Comparison of ENCODE assay signal across 27 cellular contexts in the genomic region with DNA sequence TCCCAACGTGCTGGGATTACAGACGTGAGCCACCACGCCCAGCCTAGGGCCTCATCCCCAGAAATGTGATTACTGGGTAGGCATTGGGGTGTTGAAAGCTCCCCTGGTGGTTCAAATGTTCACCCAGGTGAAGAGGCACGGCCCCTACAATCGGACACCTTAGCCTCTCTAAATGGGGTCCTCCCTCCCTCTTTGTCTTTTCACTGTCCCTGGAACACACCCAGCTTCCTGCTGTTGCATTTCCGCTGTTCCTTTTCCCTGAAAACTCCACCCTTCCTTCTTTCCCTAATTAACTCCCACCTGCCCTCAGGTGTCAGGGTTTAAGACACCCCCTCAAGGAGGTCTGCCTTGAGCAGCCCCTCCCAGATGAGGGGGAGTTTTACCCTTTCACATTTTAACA. TPM values are rescaled to one million over a fixed set of nuclear protein-coding genes. Genes with fewer than 3 reads are reported as not detected.
A peak's percentile ranks its signal among the peaks of the same experiment; 100 is the strongest.
DNase-seq lines count a peak whose midpoint lies in the region; ATAC-seq, FAIRE-seq and TF ChIP-seq lines count a peak whose summit lies in the region.
"Had no signal": no experiment of that assay in that cellular context is flagged by ENCODE, and none has a peak within 500 bp of the region (broad histone marks: within the 10 kb centered on the region; RNA-seq: fewer than 3 reads in every experiment).

No MANE protein-coding gene starts in this region.

- peak; percentile 73 for DNase-seq in ELF-1 (ENCODE audit: low read depth, low spot score)
- peak; percentile 67 for DNase-seq in H9
- peak; percentile 41 for DNase-seq in NCI-H345 treated with DMSO at 0.1 percent for 48 hours (lab: John Stamatoyannopoulos, UW; ENCODE audit: unreplicated experiment)
- DNase-seq in H1 (ENCODE audit: low read depth in 1 of 2, low spot score in 2 of 2) = peak in 1 of 2 experiments; percentile 31
- DNase-seq in DMS53 (lab: John Stamatoyannopoulos, UW) = no peak
- no peak for DNase-seq in osteocyte (ENCODE audit: extremely low spot score, unreplicated experiment)
- no peak for DNase-seq in NCI-H226
- DNase-seq: CD4-positive, alpha-beta T cell; GF-D8; HFFc6; NCI-H1092 treated with DMSO at 0.1 percent for 48 hours; NCI-H1436; NCI-H1930; NCI-H2107; NCI-H510A treated with DMSO at 0.1 percent for 48 hours; SHP77; T-helper 1 cell had no signal

- no peak; the same call in 2 of the 3 replicates for TF ChIP-seq CTCF in H9 (conservative IDR thresholded peaks at IDR 0.05)
- no peak for TF ChIP-seq CTCF in H1 (IDR thresholded peaks at IDR 0.05; ENCODE audit: control extremely low read depth in 1 of 3, insufficient read depth in 1 of 3, low read depth in 1 of 3, low read length in 3 of 3)
- no peak for TF ChIP-seq CTCF in osteocyte (IDR thresholded peaks at IDR 0.05)

- H2BK120ac ChIP-seq in H9 (ENCODE audit: low read depth, low read length, poor library complexity, severe bottlenecking) (no peak overlapping the region), H1 (replicated peaks; ENCODE audit: low read depth, low read length) (no peak overlapping the region)

- no peak overlapping the region for H3K56ac ChIP-seq in H9 (ENCODE audit: insufficient read length, low read depth, low read length)
- no peak overlapping the region for H3K56ac ChIP-seq in H1 (replicated peaks; ENCODE audit: insufficient read length, low read depth, low read length)

- H2AK5ac ChIP-seq in H9 (ENCODE audit: insufficient read length, low read length) (no peak overlapping the region), H1 (ENCODE audit: low read depth, low read length) (no peak overlapping the region)

- H4K8ac ChIP-seq in H9 (replicated peaks; ENCODE audit: insufficient read length, low read depth, low read length) = no peak overlapping the region
- H4K8ac ChIP-seq in H1 (ENCODE audit: extremely low read depth, insufficient read depth, low read length) = no peak overlapping the region

- no peak for ATAC-seq in HG03432 (IDR thresholded peaks at IDR 0.05; ENCODE audit: unreplicated experiment)
- ATAC-seq: Panc1 had no signal

- H3K14ac ChIP-seq in H9 (ENCODE audit: insufficient read depth, low read length) (no peak overlapping the region), H1 (ENCODE audit: insufficient read length) (no peak overlapping the region)

- no peak overlapping the region for H3K4me3 ChIP-seq in H1 (ENCODE audit: extremely low read depth in 1 of 4, insufficient read depth in 2 of 4, low read depth in 3 of 4, low read length in 4 of 4)
- H3K4me3 ChIP-seq: BLaER1 treated with 17β-estradiol and CSF1 and Interleukin-3, amounts not matched to agents 10 nM and 100 nM had no signal

- H3K4me2 ChIP-seq in H9 (ENCODE audit: insufficient read depth, insufficient read length, low read length) = no peak overlapping the region
- H3K4me2 ChIP-seq in H1 (ENCODE audit: insufficient read depth in 1 of 2, low read depth in 2 of 2, low read length in 2 of 2) = peak overlapping the region in 1 of 2 experiments; percentile 1; a peak in 2 of 4 replicates

- FAIRE-seq in H1 (lab: Jason Lieb, UNC) = no peak
- FAIRE-seq: A204.1, GM12891, H54 had no signal

- H3K79me1 ChIP-seq in H9 (ENCODE audit: insufficient read depth, low read depth, low read length, poor library complexity, severe bottlenecking) (no peaks in the 10 kb centered on the region), H1 (ENCODE audit: low read depth, low read length) (no peaks in the 10 kb centered on the region)

- H3K27ac ChIP-seq in H9 (ENCODE audit: insufficient read length, low read depth, low read length) = no peak overlapping the region
- no peak overlapping the region for H3K27ac ChIP-seq in H1 (ENCODE audit: low read depth, low read length)
- H3K27ac ChIP-seq: BLaER1 treated with 17β-estradiol and CSF1 and Interleukin-3, amounts not matched to agents 10 nM and 100 nM; RWPE1 had no signal

- no peak overlapping the region for H4K5ac ChIP-seq in H9 (ENCODE audit: insufficient read length, low read depth, low read length)
- no peak overlapping the region for H4K5ac ChIP-seq in H1 (ENCODE audit: insufficient read length, low read depth, low read length)

- H3K9me3 ChIP-seq in H9 (ENCODE audit: control insufficient read depth, low read depth, low read length) (no peaks in the 10 kb centered on the region), H1 (ENCODE audit: insufficient read depth in 2 of 2, low read depth in 1 of 2, low read length in 1 of 2) (no peaks in the 10 kb centered on the region)
- H3K9me3 ChIP-seq: BLaER1 treated with 17β-estradiol and CSF1 and Interleukin-3, amounts not matched to agents 10 nM and 100 nM had no signal

- H2BK20ac ChIP-seq in H9 (ENCODE audit: low read depth, low read length, poor library complexity, severe bottlenecking) = no peak overlapping the region
- no peak overlapping the region for H2BK20ac ChIP-seq in H1 (ENCODE audit: low read length)

- no peaks in the 10 kb centered on the region for H3K23me2 ChIP-seq in H9 (ENCODE audit: insufficient read length, low read depth, low read length, poor library complexity, severe bottlenecking)
- H3K23me2 ChIP-seq in H1 (ENCODE audit: low read depth, low read length) = no peaks in the 10 kb centered on the region

- whole genome bisulfite sequencing in H9 (ENCODE audit: extremely low coverage, insufficient read length, low lambda C conversion rate) = no CpG with 5 or more reads among the region's 6 CpGs
- 54% methylated on average over 6 of the region's 6 CpGs; no CpG with 5 or more reads in 1 of the 2 experiments for WGBS in H1 (ENCODE audit: extremely low coverage in 1 of 2, insufficient coverage in 1 of 2, insufficient read length in 1 of 2, insufficient replicate concordance in 2 of 2, low coverage in 1 of 2, low lambda C conversion rate in 2 of 2, missing lambda C conversion rate in 1 of 2), 2 experiments

- no peak overlapping the region for H2BK15ac ChIP-seq in H9 (ENCODE audit: low read depth, low read length)
- no peak overlapping the region for H2BK15ac ChIP-seq in H1 (ENCODE audit: low read length)

- CTCF ChIA-PET in H1 (lab: Charles Lee; ENCODE audit: partially characterized antibody) = interaction anchor here (1.1 to 2.0 kb wide), 3 partner anchors 32 to 123 kb away, joined by 3 to 6 read pairs (median 4); no protein-coding TSS in a partner anchor

- POLR2A ChIA-PET in H1 (lab: Charles Lee; ENCODE audit: partially characterized antibody) = interaction anchor here (0.7 to 1.3 kb wide), 6 partner anchors 10 to 126 kb away, joined by 3 to 5 read pairs (median 4); a partner anchor contains a TSS

- H2BK5ac ChIP-seq in H9 (ENCODE audit: insufficient read length, low read length) = no peak overlapping the region
- peak overlapping the region; percentile 16; the same call in 1 of the 2 replicates for H2BK5ac ChIP-seq in H1 (ENCODE audit: low read depth, low read length)

- H3K36me3 Mint-ChIP-seq in H9 (ENCODE audit: insufficient read depth in 1 of 3, low read depth in 3 of 3) (no peaks in the 10 kb centered on the region), osteocyte (ENCODE audit: unreplicated experiment) (no peaks in the 10 kb centered on the region)

- H3K4me1 Mint-ChIP-seq in H9 = peaks cover 13 to 20% of the 10 kb centered on the region in 2 experiments
- H3K4me1 Mint-ChIP-seq in osteocyte (ENCODE audit: unreplicated experiment) = no peaks in the 10 kb centered on the region

- H3K9me3 Mint-ChIP-seq in H9 (peaks cover 2 to 3% of the 10 kb centered on the region in 2 experiments; a peak in 2 of 5 replicates), osteocyte (ENCODE audit: unreplicated experiment) (no peaks in the 10 kb centered on the region)
- H3K9me3 Mint-ChIP-seq: CD4-positive, alpha-beta T cell; HFFc6 had no signal

- H3K18ac ChIP-seq in H9 (ENCODE audit: insufficient read length, low read depth, low read length) (no peak overlapping the region), H1 (ENCODE audit: extremely low read depth, low read length) (no peak overlapping the region; the same call in 1 of the 2 replicates)

- H4K20me1 ChIP-seq in H9 (ENCODE audit: control insufficient read depth, insufficient read depth, insufficient read length) = no peaks in the 10 kb centered on the region
- H4K20me1 ChIP-seq in H1 (replicated peaks in 1 of 2; ENCODE audit: control insufficient read depth in 1 of 2, insufficient read depth in 2 of 2, low read length in 2 of 2) = no peaks in the 10 kb centered on the region
- H4K20me1 ChIP-seq: BLaER1 treated with 17β-estradiol and CSF1 and Interleukin-3, amounts not matched to agents 10 nM and 100 nM had no signal

- H3K23ac ChIP-seq in H9 (ENCODE audit: insufficient read length, low read depth, low read length) (no peak overlapping the region), H1 (ENCODE audit: insufficient read length) (no peak overlapping the region)

- H3K4me1 ChIP-seq in H9 (ENCODE audit: insufficient read depth, low read length) = peaks cover 3% of the 10 kb centered on the region; the same call in 1 of the 2 replicates
- peaks cover 0 to 4% (median 1%) of the 10 kb centered on the region in 4 experiments; a peak in 4 of 7 replicates for H3K4me1 ChIP-seq in H1 (replicated peaks in 1 of 4; ENCODE audit: control insufficient read depth in 3 of 4, insufficient read depth in 4 of 4, low read length in 3 of 4)

- H3K36me3 ChIP-seq in H1 (ENCODE audit: control insufficient read depth in 2 of 4, insufficient read depth in 4 of 4, low read length in 3 of 4) = no peaks in the 10 kb centered on the region
- H3K36me3 ChIP-seq: BLaER1 treated with 17β-estradiol and CSF1 and Interleukin-3, amounts not matched to agents 10 nM and 100 nM had no signal

- H4K91ac ChIP-seq in H9 (ENCODE audit: insufficient read length, low read depth, low read length) (no peak overlapping the region), H1 (replicated peaks; ENCODE audit: insufficient read length, low read length) (no peak overlapping the region)

- no peak overlapping the region for H3T11ph ChIP-seq in H9 (ENCODE audit: low read length)

- H2AFZ ChIP-seq in H9 (ENCODE audit: low read length) (no peak overlapping the region), H1 (ENCODE audit: low read length) (no peak overlapping the region)

- H3K9ac ChIP-seq in H9 (ENCODE audit: extremely low read depth, insufficient read length, low read length) (no peak overlapping the region), H1 (replicated peaks in 1 of 4; ENCODE audit: extremely low read depth in 1 of 4, low read depth in 3 of 4, low read length in 3 of 4) (no peak overlapping the region)
- H3K9ac ChIP-seq: BLaER1 treated with 17β-estradiol and CSF1 and Interleukin-3, amounts not matched to agents 10 nM and 100 nM had no signal

- H3K27ac Mint-ChIP-seq in H9 (peak overlapping the region in 2 of 3 experiments; percentile 88 to 95; a peak in 3 of 7 replicates), osteocyte (ENCODE audit: unreplicated experiment) (no peak overlapping the region)
- H3K27ac Mint-ChIP-seq: CD4-positive, alpha-beta T cell; HFFc6 had no signal

- H3K27me3 Mint-ChIP-seq in H9 (ENCODE audit: low read depth) (peaks cover 12% of the 10 kb centered on the region), osteocyte (ENCODE audit: unreplicated experiment) (peaks cover 17% of the 10 kb centered on the region)

- H2BK12ac ChIP-seq in H9 (ENCODE audit: insufficient read length, low read depth, low read length) (no peak overlapping the region), H1 (ENCODE audit: low read depth, low read length) (0 out of 2 replicates have a peak overlapping the region, but pooled peaks have one; percentile 60)

- H3K27me3 ChIP-seq in H9 (ENCODE audit: insufficient read depth, low read length) = no peaks in the 10 kb centered on the region
- no peaks in the 10 kb centered on the region for H3K27me3 ChIP-seq in H1 (replicated peaks in 1 of 4; ENCODE audit: control insufficient read depth in 3 of 4, extremely low read depth in 1 of 4, insufficient read depth in 3 of 4, low read length in 3 of 4)
- H3K27me3 ChIP-seq: BLaER1 treated with 17β-estradiol and CSF1 and Interleukin-3, amounts not matched to agents 10 nM and 100 nM had no signal

- peak overlapping the region in 1 of 2 experiments; percentile 19; a peak in 2 of 5 replicates for H3K4me3 Mint-ChIP-seq in H9
- H3K4me3 Mint-ChIP-seq in osteocyte (ENCODE audit: unreplicated experiment) = no peak overlapping the region
- H3K4me3 Mint-ChIP-seq: CD4-positive, alpha-beta T cell; HFFc6 had no signal

- H3K4ac ChIP-seq in H9 (ENCODE audit: low read depth, low read length) (no peak overlapping the region), H1 (replicated peaks; ENCODE audit: insufficient read length, low read depth, low read length) (no peak overlapping the region)

- no peak for TF ChIP-seq RAD21 in H1 (IDR thresholded peaks at IDR 0.05 in 1 of 2, conservative IDR thresholded peaks at IDR 0.05 in 1 of 2; ENCODE audit: low read depth in 2 of 2, low read length in 2 of 2)

- TF ChIP-seq EP300 in H1 (IDR thresholded peaks at IDR 0.05; ENCODE audit: borderline replicate concordance in 1 of 2, low read depth in 2 of 2, low read length in 2 of 2) = no peak

- no peak for TF ChIP-seq POLR2A in H1 (IDR thresholded peaks at IDR 0.05; ENCODE audit: control extremely low read depth in 1 of 2, low read depth in 2 of 2, low read length in 2 of 2)

- H3K79me2 ChIP-seq in H9 (ENCODE audit: insufficient read depth, low read length) (no peaks in the 10 kb centered on the region), H1 (ENCODE audit: control insufficient read depth in 1 of 2, insufficient read depth in 2 of 2, low read length in 2 of 2) (no peaks in the 10 kb centered on the region)

RNA-seq across cellular contexts. Expression of a gene that starts 3.6 kb away (rescaled TPM):
- total RNA-seq in H9 (2021) (not detected in 2 replicates), osteocyte (not detected in 2 replicates)
- total RNA-seq in H1 (2021; fragmentation: NEBNext Ultra II Directional; extraction: Animal tissue kit (Norgen Biotek cat#: 25700)) = not detected in 2 replicates
- polyA plus RNA-seq in H1 (2011; rRNA removed) = not detected in 2 replicates
- 0.37 TPM for polyA plus RNA-seq in H1 (2011; cell fraction: cytosol; rRNA removed)
- polyA plus RNA-seq in H1 (2011; cell fraction: nucleus; rRNA removed) = 0.10 TPM
- polyA plus RNA-seq in H1 (2012, experiment 1 of 2) = not detected in 4 replicates
- polyA plus RNA-seq in H1 (2012, experiment 2 of 2) = not detected
- polyA plus RNA-seq in H1 (2013, experiment 1 of 2) = not detected
- polyA plus RNA-seq in H1 (2013, experiment 2 of 2) = not detected
- polyA minus RNA-seq in H1 (2011; rRNA and poly(A)+ RNA removed) = not detected in 2 replicates
- not detected for polyA minus RNA-seq in H1 (2011; cell fraction: cytosol; rRNA and poly(A)+ RNA removed)
- not detected for polyA minus RNA-seq in H1 (2011; cell fraction: nucleus; rRNA and poly(A)+ RNA removed)
- total RNA-seq: CD4-positive, alpha-beta T cell; HFFc6; OCI-LY7; SK-MEL-5 had no signal
- polyA plus RNA-seq: AG04450 had no signal

RNA-seq across cellular contexts. Expression of a gene that starts 36.0 kb away (rescaled TPM):
- 0.83 and 1.1 TPM in 2 replicates for total RNA-seq in H9 (2021)
- total RNA-seq in H1 (2021; fragmentation: NEBNext Ultra II Directional; extraction: Animal tissue kit (Norgen Biotek cat#: 25700)) = 0.40 and 1.4 TPM in 2 replicates
- polyA plus RNA-seq in H1 (2011; rRNA removed) = 1.3 and 1.9 TPM in 2 replicates
- 2.6 TPM for polyA plus RNA-seq in H1 (2011; cell fraction: cytosol; rRNA removed)
- polyA plus RNA-seq in H1 (2011; cell fraction: nucleus; rRNA removed) = 8.1 TPM
- polyA plus RNA-seq in H1 (2012, experiment 1 of 2) = 0.87 to 1.9 TPM (median 1.4 TPM) in 4 replicates
- polyA plus RNA-seq in H1 (2012, experiment 2 of 2) = 0.34 TPM
- polyA plus RNA-seq in H1 (2013, experiment 1 of 2) = 0.69 TPM
- polyA plus RNA-seq in H1 (2013, experiment 2 of 2) = 0.68 TPM
- 0.63 and 0.73 TPM in 2 replicates for polyA minus RNA-seq in H1 (2011; rRNA and poly(A)+ RNA removed)
- 0.73 TPM for polyA minus RNA-seq in H1 (2011; cell fraction: cytosol; rRNA and poly(A)+ RNA removed)
- 1.7 TPM for polyA minus RNA-seq in H1 (2011; cell fraction: nucleus; rRNA and poly(A)+ RNA removed)
- total RNA-seq in osteocyte = not detected in 2 replicates
- total RNA-seq: CD4-positive, alpha-beta T cell; HFFc6; OCI-LY7; SK-MEL-5 had no signal
- polyA plus RNA-seq: AG04450 had no signal

RNA-seq across cellular contexts. Expression of a gene that starts 40.4 kb away (rescaled TPM):
- total RNA-seq in H9 (2021) = 3.1 and 3.6 TPM in 2 replicates
- 4.6 TPM in 2 replicates for total RNA-seq in H1 (2021; fragmentation: NEBNext Ultra II Directional; extraction: Animal tissue kit (Norgen Biotek cat#: 25700))
- polyA plus RNA-seq in H1 (2011; rRNA removed) = 2.4 and 3.3 TPM in 2 replicates
- 2.6 TPM for polyA plus RNA-seq in H1 (2011; cell fraction: cytosol; rRNA removed)
- 7.0 TPM for polyA plus RNA-seq in H1 (2011; cell fraction: nucleus; rRNA removed)
- 3.4 to 4.7 TPM (median 4.0 TPM) in 4 replicates for polyA plus RNA-seq in H1 (2012, experiment 1 of 2)
- polyA plus RNA-seq in H1 (2012, experiment 2 of 2) = 2.8 TPM
- polyA plus RNA-seq in H1 (2013, experiment 1 of 2) = 4.8 TPM
- polyA plus RNA-seq in H1 (2013, experiment 2 of 2) = 4.4 TPM
- polyA minus RNA-seq in H1 (2011; rRNA and poly(A)+ RNA removed) = 1.2 and 2.4 TPM in 2 replicates
- 2.2 TPM for polyA minus RNA-seq in H1 (2011; cell fraction: cytosol; rRNA and poly(A)+ RNA removed)
- polyA minus RNA-seq in H1 (2011; cell fraction: nucleus; rRNA and poly(A)+ RNA removed) = 1.7 TPM
- not detected in 2 replicates for total RNA-seq in osteocyte
- polyA plus RNA-seq: AG04450 had no signal

RNA-seq across cellular contexts. Expression of a gene that starts 40.9 kb away (rescaled TPM):
- total RNA-seq in H9 (2021) (18.7 and 19.5 TPM in 2 replicates), osteocyte (10.1 and 15.2 TPM in 2 replicates)
- total RNA-seq in H1 (2021; fragmentation: NEBNext Ultra II Directional; extraction: Animal tissue kit (Norgen Biotek cat#: 25700)) = 25.0 and 25.2 TPM in 2 replicates
- polyA plus RNA-seq in H1 (2011; rRNA removed) = 6.5 and 11.2 TPM in 2 replicates
- polyA plus RNA-seq in H1 (2011; cell fraction: cytosol; rRNA removed) = 5.6 TPM
- polyA plus RNA-seq in H1 (2011; cell fraction: nucleus; rRNA removed) = 63.2 TPM
- polyA plus RNA-seq in H1 (2012, experiment 1 of 2) = 16.6 to 27.6 TPM (median 25.0 TPM) in 4 replicates
- polyA plus RNA-seq in H1 (2012, experiment 2 of 2) = 13.4 TPM
- 19.4 TPM for polyA plus RNA-seq in H1 (2013, experiment 1 of 2)
- 18.1 TPM for polyA plus RNA-seq in H1 (2013, experiment 2 of 2)
- 3.9 and 5.8 TPM in 2 replicates for polyA minus RNA-seq in H1 (2011; rRNA and poly(A)+ RNA removed)
- polyA minus RNA-seq in H1 (2011; cell fraction: cytosol; rRNA and poly(A)+ RNA removed) = 12.0 TPM
- polyA minus RNA-seq in H1 (2011; cell fraction: nucleus; rRNA and poly(A)+ RNA removed) = 24.6 TPM

RNA-seq across cellular contexts. Expression of a gene that starts 52.1 kb away (rescaled TPM):
- 29.9 and 36.9 TPM in 2 replicates for total RNA-seq in H9 (2021)
- total RNA-seq in H1 (2021; fragmentation: NEBNext Ultra II Directional; extraction: Animal tissue kit (Norgen Biotek cat#: 25700)) = 22.0 and 22.2 TPM in 2 replicates
- polyA plus RNA-seq in H1 (2011; rRNA removed) = 19.9 and 32.4 TPM in 2 replicates
- polyA plus RNA-seq in H1 (2011; cell fraction: cytosol; rRNA removed) = 18.3 TPM
- 37.2 TPM for polyA plus RNA-seq in H1 (2011; cell fraction: nucleus; rRNA removed)
- polyA plus RNA-seq in H1 (2012, experiment 1 of 2) = 18.3 to 26.1 TPM (median 22.6 TPM) in 4 replicates
- polyA plus RNA-seq in H1 (2012, experiment 2 of 2) = 52.7 TPM
- polyA plus RNA-seq in H1 (2013, experiment 1 of 2) = 43.9 TPM
- 44.0 TPM for polyA plus RNA-seq in H1 (2013, experiment 2 of 2)
- 8.1 and 9.1 TPM in 2 replicates for polyA minus RNA-seq in H1 (2011; rRNA and poly(A)+ RNA removed)
- polyA minus RNA-seq in H1 (2011; cell fraction: cytosol; rRNA and poly(A)+ RNA removed) = 8.1 TPM
- polyA minus RNA-seq in H1 (2011; cell fraction: nucleus; rRNA and poly(A)+ RNA removed) = 9.3 TPM
- 12.6 and 14.7 TPM in 2 replicates for total RNA-seq in osteocyte
- total RNA-seq: CD4-positive, alpha-beta T cell had no signal

Comparison
In these comparisons a context has a peak if more than half of its experiments do, and no peak if none do; other contexts are left out.
1. DNase-seq: peak in ELF-1 (single experiment), H9 (single experiment) and NCI-H345 treated with DMSO at 0.1 percent for 48 hours (single experiment); none in DMS53 (single experiment), osteocyte (single experiment) and NCI-H226 (single experiment).